11 cellular contexts compared by ENCODE assay signal in the genomic region with DNA sequence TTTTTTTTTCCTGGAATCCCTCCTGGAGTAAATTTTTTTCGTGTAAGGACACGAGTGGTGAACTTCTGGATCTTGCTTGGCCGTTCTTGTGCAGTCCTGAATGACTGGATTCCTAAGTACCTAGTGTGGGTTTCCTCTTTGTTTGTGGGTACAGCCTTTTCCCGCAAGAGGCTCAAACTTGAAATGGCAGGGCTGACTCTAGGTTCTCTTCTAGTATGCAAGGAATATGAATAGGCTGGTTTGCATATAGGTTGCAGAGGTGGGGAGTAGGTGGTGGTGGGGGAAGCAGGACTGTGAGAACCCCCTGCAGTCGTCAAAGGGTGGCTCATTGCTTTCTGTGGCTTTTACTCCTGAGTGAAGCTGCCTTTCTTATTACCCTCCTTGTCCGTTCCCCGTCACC. TPM values are rescaled to one million over a fixed set of nuclear protein-coding genes. Genes with fewer than 3 reads are reported as not detected.
DNase-seq lines count a peak whose midpoint lies in the region; ATAC-seq and TF ChIP-seq lines count a peak whose summit lies in the region.
"Had no signal": no experiment of that assay in that cellular context is flagged by ENCODE, and none has a peak within 500 bp of the region (broad histone marks: within the 10 kb centered on the region; RNA-seq: fewer than 3 reads in every experiment).

No MANE protein-coding gene starts in this region.

- no peak overlapping the region for H3K4me3 Mint-ChIP-seq in endodermal cell
- H3K4me3 Mint-ChIP-seq: nephron had no signal

- H3K9ac ChIP-seq in BLaER1 (no peak overlapping the region), endodermal cell (ENCODE audit: extremely low read depth, low read length, poor library complexity, severe bottlenecking) (no peak overlapping the region)

- H3K27me3 ChIP-seq in BLaER1 (no peaks in the 10 kb centered on the region), endodermal cell (ENCODE audit: control insufficient read depth, insufficient read depth, low read length, poor library complexity, severe bottlenecking) (no peaks in the 10 kb centered on the region)

- H3K4me3 ChIP-seq in BLaER1 (no peak overlapping the region), endodermal cell (ENCODE audit: low read length) (no peak overlapping the region)

- no peak for TF ChIP-seq CTCF in endodermal cell (conservative IDR thresholded peaks at IDR 0.05)

- 0 out of 2 replicates have a peak, but pooled peaks cover 5% of the 10 kb centered on the region for H3K9me3 ChIP-seq in BLaER1
- no peaks in the 10 kb centered on the region for H3K9me3 ChIP-seq in endodermal cell (ENCODE audit: control insufficient read depth, low read length)

- peaks cover 42% of the 10 kb centered on the region for H3K36me3 ChIP-seq in BLaER1
- H3K36me3 ChIP-seq in endodermal cell (ENCODE audit: control insufficient read depth, insufficient read depth, low read length), result peaks cover 21% of the 10 kb centered on the region

- whole genome bisulfite sequencing in endodermal cell (ENCODE audit: insufficient coverage in 1 of 2, insufficient read length in 1 of 2), 2 experiments, result 68 to 74% methylated on average over 5 to 7 of the region's 7 CpGs

- peak overlapping the region; percentile 43 for H3K4me2 ChIP-seq in BLaER1

- no peaks in the 10 kb centered on the region for H3K27me3 Mint-ChIP-seq in endodermal cell (ENCODE audit: insufficient read depth)

- peaks cover 100% of the 10 kb centered on the region for H4K20me1 ChIP-seq in BLaER1

- H3K4me1 ChIP-seq in BLaER1, result peaks cover 45% of the 10 kb centered on the region
- no peaks in the 10 kb centered on the region for H3K4me1 ChIP-seq in endodermal cell (ENCODE audit: control insufficient read depth, insufficient read depth, low read length)

- ATAC-seq in GM21381 (IDR thresholded peaks at IDR 0.05; ENCODE audit: unreplicated experiment) (peak; percentile 74), HG03571 (IDR thresholded peaks at IDR 0.05; ENCODE audit: unreplicated experiment) (peak; percentile 90)

- H3K27ac ChIP-seq in BLaER1 (no peak overlapping the region), endodermal cell (ENCODE audit: low read depth, low read length) (no peak overlapping the region)
- H3K27ac ChIP-seq: C4-2B had no signal

- DNase-seq in endodermal cell (no peak), DMS114 treated with DMSO at 0.1 percent for 48 hours (lab: John Stamatoyannopoulos, UW; ENCODE audit: unreplicated experiment) (no peak), islet precursor cell (no peak), COLO668 (lab: John Stamatoyannopoulos, UW; ENCODE audit: unreplicated experiment) (no peak), GM19238 (ENCODE audit: insufficient read length, low spot score) (no peak)
- DNase-seq: NCI-H1417 had no signal

- no peaks in the 10 kb centered on the region for H3K9me3 Mint-ChIP-seq in endodermal cell
- H3K9me3 Mint-ChIP-seq: nephron had no signal

- peak overlapping the region; percentile 59 for H3K27ac Mint-ChIP-seq in endodermal cell
- H3K27ac Mint-ChIP-seq: nephron had no signal

- peaks cover 30% of the 10 kb centered on the region for H3K36me3 Mint-ChIP-seq in endodermal cell (ENCODE audit: low read depth)

- H3K4me1 Mint-ChIP-seq in endodermal cell, result peaks cover 16% of the 10 kb centered on the region

RNA-seq across cellular contexts. Expression of gene UBAC2, which starts 13.6 kb away (rescaled TPM):
- total RNA-seq in endodermal cell, result 10 to 100 TPM; 72.7 to 80.4 TPM
- polyA plus RNA-seq in endodermal cell (2013, experiment 1 of 2), result 78.5 TPM
- 70.0 TPM for polyA plus RNA-seq in endodermal cell (2013, experiment 2 of 2)

RNA-seq across cellular contexts. Expression of gene GPR18, which starts 43.9 kb away (rescaled TPM):
- total RNA-seq in endodermal cell, result not detected
- not detected for polyA plus RNA-seq in endodermal cell (2013, experiment 1 of 2)
- polyA plus RNA-seq in endodermal cell (2013, experiment 2 of 2), result not detected
